8 cellular contexts compared by ENCODE assay signal in the genomic region with DNA sequence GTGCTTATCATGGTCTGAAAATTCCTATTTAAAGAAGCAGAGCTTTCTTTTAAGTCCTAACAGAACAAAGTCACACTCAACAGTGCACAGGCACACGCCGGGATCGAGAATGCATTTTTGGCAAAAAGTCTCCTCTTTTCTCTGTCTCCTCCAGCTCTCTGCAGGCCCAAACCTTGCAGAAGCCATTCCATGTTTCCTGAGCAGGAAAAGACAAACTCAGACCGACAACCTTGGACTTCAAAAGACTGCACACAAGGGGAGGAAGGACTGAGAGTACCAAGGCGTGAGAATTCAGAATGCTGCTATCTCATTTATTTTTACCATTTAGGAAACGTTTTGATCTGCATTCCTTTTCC.
DNase-seq lines count a peak whose midpoint lies in the region; ATAC-seq and TF ChIP-seq lines count a peak whose summit lies in the region.

No MANE protein-coding gene starts in this region.

- H3K36me3 ChIP-seq in BLaER1: no peaks in the 10 kb centered on the region

- intact Hi-C loops in dorsolateral prefrontal cortex (cut with DNase I): loop anchor here (2.0 to 5.0 kb wide), 3 partner anchors 43 to 531 kb away; a partner anchor contains a TSS

- no peak for TF ChIP-seq POLR2A in NB4 (IDR thresholded peaks at IDR 0.05; ENCODE audit: extremely low read depth, insufficient read length)

- peaks cover 29% of the 10 kb centered on the region for H3K4me1 Mint-ChIP-seq in neural crest cell

- peak overlapping the region; percentile 72 for H3K4me3 ChIP-seq in BLaER1
- peak overlapping the region; percentile 54 for H3K4me3 ChIP-seq in NB4 (ENCODE audit: low read depth, low read length)
- H3K4me3 ChIP-seq in dorsolateral prefrontal cortex: peak overlapping the region; percentile 49 to 91 (median 74)

- no peaks in the 10 kb centered on the region for H3K27me3 Mint-ChIP-seq in neural crest cell (ENCODE audit: low read depth)

- H4K20me1 ChIP-seq in BLaER1: no peaks in the 10 kb centered on the region

- peak overlapping the region; percentile 98 for H3K27ac Mint-ChIP-seq in neural crest cell (ENCODE audit: unreplicated experiment)

- H3K9me3 Mint-ChIP-seq in neural crest cell: no peaks in the 10 kb centered on the region

- DNase-seq in NB4 (ENCODE audit: low read depth) (no peak), dorsolateral prefrontal cortex (peak in 1 of 10 donors; percentile 15), neural crest cell (ENCODE audit: low read depth, low spot score) (no peak), DMS79 (lab: John Stamatoyannopoulos, UW) (no peak)

- no peak for ATAC-seq in HG03354 (IDR thresholded peaks at IDR 0.05; ENCODE audit: poor library complexity, severe bottlenecking, unreplicated experiment)
- ATAC-seq in GM18520 (IDR thresholded peaks at IDR 0.05; ENCODE audit: unreplicated experiment): no peak
- no peak for ATAC-seq in HG03175 (IDR thresholded peaks at IDR 0.05; ENCODE audit: unreplicated experiment)

- H3K36me3 Mint-ChIP-seq in neural crest cell (ENCODE audit: low read depth): no peaks in the 10 kb centered on the region

- TF ChIP-seq CTCF in NB4 (IDR thresholded peaks at IDR 0.05; ENCODE audit: low read depth, low read length): no peak
- no peak for TF ChIP-seq CTCF in dorsolateral prefrontal cortex (IDR thresholded peaks at IDR 0.05 in 54 of 56, conservative IDR thresholded peaks at IDR 0.05 in 2 of 56; ENCODE audit: low read depth in 1 of 56, partially characterized antibody in 56 of 56)
- no peak for TF ChIP-seq CTCF in neural crest cell (conservative IDR thresholded peaks at IDR 0.05)

- H3K27ac ChIP-seq in BLaER1 (peak overlapping the region; percentile 85), dorsolateral prefrontal cortex (peak overlapping the region; percentile 95 to 100 (median 100))

- H3K27me3 ChIP-seq in BLaER1 (no peaks in the 10 kb centered on the region), dorsolateral prefrontal cortex (no peaks in the 10 kb centered on the region)

- peaks cover 23% of the 10 kb centered on the region for H3K4me1 ChIP-seq in BLaER1

- peak overlapping the region; percentile 85 for H3K4me2 ChIP-seq in BLaER1

- peak overlapping the region; percentile 92 for H3K4me3 Mint-ChIP-seq in neural crest cell

- peak overlapping the region; percentile 82 for H3K9ac ChIP-seq in BLaER1

- H3K9me3 ChIP-seq in BLaER1: no peaks in the 10 kb centered on the region
